In genomic region chr10:11539191-11539868, GRCh38 we compare ENCODE assay signal across 11 cellular contexts.
DNase-seq lines count a peak whose midpoint lies in the region; ATAC-seq and TF ChIP-seq lines count a peak whose summit lies in the region.
"Had no signal": no experiment of that assay in that cellular context is flagged by ENCODE, and none has a peak within 500 bp of the region (broad histone marks: within the 10 kb centered on the region; RNA-seq: fewer than 3 reads in every experiment).

No MANE protein-coding gene starts in this region.

- H2AFZ ChIP-seq in mammary epithelial cell (ENCODE audit: low read depth, low read length), result no peak overlapping the region

- no peak overlapping the region for H3K27ac ChIP-seq in mammary epithelial cell (ENCODE audit: insufficient read depth, low read depth, low read length)
- H3K27ac ChIP-seq: 22Rv1 had no signal

- 84% methylated on average over 2 of the region's 2 CpGs for WGBS in mammary epithelial cell (ENCODE audit: low coverage, missing lambda C conversion rate)

- in situ Hi-C loops in mammary epithelial cell (cut with MboI; ENCODE audit: low sequenced_read_pairs in 2 of 2), result no loop called here

- CTCF ChIA-PET in mammary epithelial cell (lab: Charles Lee; ENCODE audit: low non-redundant PET), result no interaction called here

- H3K4me3 ChIP-seq in mammary epithelial cell (replicated peaks in 1 of 3; ENCODE audit: insufficient read depth in 1 of 3, low read depth in 2 of 3, low read length in 3 of 3), result no peak overlapping the region

- ATAC-seq in HG02852 (IDR thresholded peaks at IDR 0.05; ENCODE audit: unreplicated experiment), result peak; percentile 44
- ATAC-seq in HG02885 (IDR thresholded peaks at IDR 0.05; ENCODE audit: poor library complexity, unreplicated experiment), result no peak
- ATAC-seq: naive thymus-derived CD8-positive, alpha-beta T cell had no signal

- peaks cover 37% of the 10 kb centered on the region for H3K79me2 ChIP-seq in mammary epithelial cell (ENCODE audit: insufficient read depth, low read length)

- no peak overlapping the region for H3K9ac ChIP-seq in mammary epithelial cell (ENCODE audit: insufficient read depth, low read length)

- no peak for TF ChIP-seq CTCF in mammary epithelial cell (conservative IDR thresholded peaks at IDR 0.05 in 1 of 2, IDR thresholded peaks at IDR 0.05 in 1 of 2; ENCODE audit: extremely low read depth in 1 of 2, insufficient read depth in 1 of 2, low read depth in 1 of 2, low read length in 2 of 2)

- intact Hi-C loops in mammary epithelial cell (cut with micrococcal nuclease), result no loop called here

- DNase-seq in DMS 273 (lab: John Stamatoyannopoulos, UW; ENCODE audit: unreplicated experiment), result peak; percentile 11
- no peak for DNase-seq in DMS 273 treated with DMSO at 0.1 percent for 48 hours (lab: John Stamatoyannopoulos, UW)
- DNase-seq in mammary epithelial cell, result peak; percentile 67
- DNase-seq in myocyte (ENCODE audit: low read depth), result peak; percentile 26
- DNase-seq in NCI-H128 (lab: John Stamatoyannopoulos, UW; ENCODE audit: unreplicated experiment), result no peak
- DNase-seq in NCI-H345 (lab: John Stamatoyannopoulos, UW), result no peak
- DNase-seq: activated CD4-positive, alpha-beta T cell treated with anti-CD3 and anti-CD28 coated beads, Interleukin-2, amount 50 U/mL, for 48 hours; naive thymus-derived CD8-positive, alpha-beta T cell had no signal

- dilution Hi-C loops in mammary epithelial cell (cut with HindIII; ENCODE audit: low sequenced_read_pairs), result no loop called here

- no peak overlapping the region for H3K4me2 ChIP-seq in mammary epithelial cell (ENCODE audit: insufficient read depth, low read depth, low read length)

- H4K20me1 ChIP-seq in mammary epithelial cell (ENCODE audit: insufficient read depth, low read length), result no peaks in the 10 kb centered on the region

- no peaks in the 10 kb centered on the region for H3K36me3 ChIP-seq in mammary epithelial cell (ENCODE audit: insufficient read depth, low read length)

- peaks cover 11% of the 10 kb centered on the region for H3K4me1 ChIP-seq in mammary epithelial cell (ENCODE audit: insufficient read depth, low read length)

- H3K27me3 ChIP-seq in mammary epithelial cell (ENCODE audit: insufficient read depth, low read length), result no peaks in the 10 kb centered on the region

- BruUV-seq in mammary epithelial cell (replicated peaks; lab: Mats Ljungman, UMichigan), result no TSS peak

- H3K9me3 ChIP-seq in mammary epithelial cell (replicated peaks; ENCODE audit: insufficient read depth, low read length), result no peaks in the 10 kb centered on the region

Comparison
In these comparisons a context has a peak if more than half of its experiments do, and no peak if none do; other contexts are left out.
1. DNase-seq: peak in DMS 273 (single experiment), mammary epithelial cell (single experiment) and myocyte (single experiment); none in DMS 273 treated with DMSO at 0.1 percent for 48 hours (single experiment), NCI-H128 (single experiment) and NCI-H345 (single experiment).